21 cellular contexts compared by ENCODE assay signal in the genomic region with DNA sequence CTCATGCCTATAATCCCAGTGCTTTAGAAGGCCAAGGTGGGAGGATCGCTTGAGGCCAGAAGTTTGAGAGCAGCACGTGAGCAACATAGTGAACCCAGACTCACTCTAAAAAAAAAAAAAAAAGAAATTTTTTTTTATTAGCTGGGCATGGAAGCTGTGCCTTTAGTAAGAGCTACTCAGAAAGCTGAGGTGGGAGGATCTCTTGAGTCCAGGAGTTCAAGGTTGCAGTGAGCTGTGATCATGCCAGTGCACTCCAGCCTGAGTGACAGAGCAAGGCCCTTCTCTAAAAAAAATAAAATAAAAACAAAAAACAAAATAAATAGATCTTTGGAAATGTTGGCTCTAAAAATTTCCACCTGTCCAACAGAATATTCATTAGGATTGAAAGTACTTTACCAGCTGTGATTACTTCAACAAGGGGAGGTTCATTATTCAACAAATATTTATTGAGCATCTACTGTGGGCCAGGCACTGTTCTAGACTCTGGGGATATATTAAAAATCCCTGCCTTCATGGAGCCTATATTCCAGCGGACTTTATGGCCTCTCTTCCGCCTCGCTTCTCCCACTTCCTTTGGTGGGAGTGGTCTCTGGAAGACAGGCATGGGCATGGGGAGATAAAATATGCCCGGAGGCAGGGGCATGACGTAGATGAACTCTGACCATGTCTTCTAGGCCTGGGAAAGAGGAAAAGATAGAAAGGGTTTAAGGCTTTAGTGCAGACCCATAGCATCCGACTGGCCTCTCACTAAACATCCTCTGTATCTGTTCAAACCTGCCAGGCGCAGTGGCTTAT.
"Had no signal": no experiment of that assay in that cellular context is flagged by ENCODE, and none has a peak within 500 bp of the region (broad histone marks: within the 10 kb centered on the region; RNA-seq: fewer than 3 reads in every experiment).

No MANE protein-coding gene starts in this region.

- H3K27me3 ChIP-seq: brain microvascular endothelial cell, testis had no signal

- H3K9me3 ChIP-seq: mucosa of descending colon, neutrophil, testis had no signal

- H3K36me3 ChIP-seq: brain microvascular endothelial cell, neutrophil had no signal

- FAIRE-seq: islet of Langerhans, urothelium cell line had no signal

- H3K36me3 Mint-ChIP-seq: activated naive CD8-positive, alpha-beta T cell treated with anti-CD3 and anti-CD28 coated beads for 36 hours; memory B cell; naive thymus-derived CD4-positive, alpha-beta T cell; T-cell had no signal

- H3K4me3 Mint-ChIP-seq: activated CD4-positive, alpha-beta T cell treated with anti-CD3 and anti-CD28 coated beads, Interleukin-2, amount 10 ng/mL, durations not matched to agents 7 days and 5 days; activated naive CD8-positive, alpha-beta T cell treated with anti-CD3 and anti-CD28 coated beads for 36 hours; activated T-cell treated with anti-CD3 and anti-CD28 coated beads, Interleukin-2, amount 50 U/mL, for 72 hours; central memory CD8-positive, alpha-beta T cell; memory B cell; naive thymus-derived CD4-positive, alpha-beta T cell; stimulated activated naive CD8-positive, alpha-beta T cell treated with anti-CD3 and anti-CD28 coated beads, Interleukin-15, Interleukin-2, amounts not matched to agents 100 ng/mL and 50 ng/mL, for 24 hours; T-cell had no signal

- H3K4me1 Mint-ChIP-seq: activated naive CD8-positive, alpha-beta T cell treated with anti-CD3 and anti-CD28 coated beads for 36 hours had no signal

- H3K27ac Mint-ChIP-seq: activated CD4-positive, alpha-beta T cell treated with anti-CD3 and anti-CD28 coated beads, Interleukin-2, amount 10 ng/mL, durations not matched to agents 7 days and 5 days; activated naive CD8-positive, alpha-beta T cell treated with anti-CD3 and anti-CD28 coated beads for 36 hours; activated T-cell treated with anti-CD3 and anti-CD28 coated beads, Interleukin-2, amount 50 U/mL, for 72 hours; memory B cell; stimulated activated naive CD8-positive, alpha-beta T cell treated with anti-CD3 and anti-CD28 coated beads, Interleukin-15, Interleukin-2, amounts not matched to agents 100 ng/mL and 50 ng/mL, for 24 hours; T-cell had no signal

- H3K27me3 Mint-ChIP-seq: central memory CD8-positive, alpha-beta T cell; memory B cell had no signal

- ATAC-seq: activated T-cell treated with anti-CD3 and anti-CD28 coated beads, Interleukin-2, amount 50 U/mL, for 72 hours; left lobe of liver had no signal

- H3K27ac ChIP-seq: brain microvascular endothelial cell, neutrophil, testis had no signal

- H3K9me3 Mint-ChIP-seq: activated CD4-positive, alpha-beta T cell treated with anti-CD3 and anti-CD28 coated beads, Interleukin-2, amount 10 ng/mL, durations not matched to agents 7 days and 5 days; activated naive CD8-positive, alpha-beta T cell treated with anti-CD3 and anti-CD28 coated beads for 36 hours; activated T-cell treated with anti-CD3 and anti-CD28 coated beads, Interleukin-2, amount 50 U/mL, for 72 hours; central memory CD8-positive, alpha-beta T cell; memory B cell; naive thymus-derived CD4-positive, alpha-beta T cell; stimulated activated naive CD8-positive, alpha-beta T cell treated with anti-CD3 and anti-CD28 coated beads, Interleukin-15, Interleukin-2, amounts not matched to agents 100 ng/mL and 50 ng/mL, for 24 hours; T-cell had no signal

- DNase-seq: activated CD4-positive, alpha-beta T cell treated with anti-CD3 and anti-CD28 coated beads, Interleukin-2, amount 10 ng/mL, durations not matched to agents 7 days and 5 days; activated CD8-positive, alpha-beta memory T cell treated with anti-CD3 and anti-CD28 coated beads, Interleukin-2, amount 50 U/mL, for 48 hours; activated naive CD8-positive, alpha-beta T cell treated with anti-CD3 and anti-CD28 coated beads for 36 hours; activated T-cell treated with anti-CD3 and anti-CD28 coated beads, Interleukin-2, amount 50 U/mL, for 72 hours; brain microvascular endothelial cell; cortex of kidney; effector CD8-positive, alpha-beta T cell; naive thymus-derived CD4-positive, alpha-beta T cell; retina; T-cell; T-helper 9 cell; testis had no signal

- H3K4me3 ChIP-seq: mucosa of descending colon, smooth muscle cell, testis had no signal
